Comparison of ENCODE assay signal across 25 cellular contexts in the genomic region with DNA sequence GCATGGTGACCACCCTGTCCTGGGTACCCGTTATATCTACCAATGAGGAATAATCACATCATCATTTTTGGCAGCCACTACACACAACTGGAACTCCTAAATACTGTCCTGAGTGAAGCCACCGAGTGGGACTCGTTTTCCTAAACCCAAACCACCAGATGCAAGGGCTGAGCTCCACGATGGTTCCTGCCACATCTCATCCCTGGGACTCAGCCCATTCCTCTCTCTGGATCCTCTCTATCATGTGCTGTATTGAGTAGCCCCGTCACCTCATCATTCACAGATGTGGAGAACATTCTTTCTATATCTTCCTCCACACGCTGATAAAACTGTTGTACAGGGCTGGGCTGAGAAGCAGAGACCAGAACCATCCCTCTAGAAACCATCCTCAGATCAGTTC.
"Had no signal": no experiment of that assay in that cellular context is flagged by ENCODE, and none has a peak within 500 bp of the region (broad histone marks: within the 10 kb centered on the region; RNA-seq: fewer than 3 reads in every experiment).

No MANE protein-coding gene starts in this region.

- H3K27ac ChIP-seq: body of pancreas, cardiac muscle cell, neutrophil, pancreas, psoas muscle, thyroid gland had no signal

- H3K9me3 ChIP-seq: body of pancreas, neutrophil, pancreas, psoas muscle, thyroid gland had no signal

- H3K4me3 ChIP-seq: body of pancreas, cardiac muscle cell, pancreas, psoas muscle, thyroid gland had no signal

- DNase-seq: activated CD4-positive, alpha-beta T cell treated with anti-CD3 and anti-CD28 coated beads for 1 hour; activated CD4-positive, alpha-beta T cell treated with anti-CD3 and anti-CD28 coated beads, Interleukin-2, amount 50 U/mL, for 1 hour; activated gamma-delta T cell; activated naive CD4-positive, alpha-beta T cell treated with anti-CD3 and anti-CD28 coated beads, Interleukin-2, amount 50 U/mL, for 16 hours; activated naive CD8-positive, alpha-beta T cell treated with anti-CD3 and anti-CD28 coated beads, Interleukin-2, amount 50 U/mL, for 24 hours; activated T-cell treated with anti-CD3 and anti-CD28 coated beads, Interleukin-2, amount 50 U/mL, for 72 hours; anterior cingulate cortex; body of pancreas; effector CD4-positive, alpha-beta T cell; erythroblast; glutamatergic neuron; hippocampal formation; pancreas; right cardiac atrium; stimulated activated CD4-positive, alpha-beta T cell treated with anti-CD3 and anti-CD28 coated beads, Interleukin-12 subunit alpha, Interleukin-12 subunit beta, amount 100 ng/mL, for 4 hours; stimulated activated CD4-positive, alpha-beta T cell treated with anti-CD3 and anti-CD28 coated beads, Interleukin-4, amount 100 ng/mL, for 4 hours; substantia nigra; T-helper 9 cell; thyroid gland had no signal

- H3K36me3 ChIP-seq: cardiac muscle cell, neutrophil, pancreas, thyroid gland had no signal

- ATAC-seq: activated naive CD8-positive, alpha-beta T cell treated with anti-CD3 and anti-CD28 coated beads, Interleukin-2, amount 50 U/mL, for 24 hours; activated T-cell treated with anti-CD3 and anti-CD28 coated beads, Interleukin-2, amount 50 U/mL, for 72 hours; natural killer cell treated with Interleukin-12 subunit alpha and Interleukin-12 subunit beta and Interleukin-15 and Interleukin-18, amount 100 ng/mL, for 72 hours; pancreas; psoas muscle; right cardiac atrium had no signal

- H3K4me1 ChIP-seq: body of pancreas, pancreas, psoas muscle, thyroid gland had no signal

- H3K4me3 Mint-ChIP-seq: activated naive CD8-positive, alpha-beta T cell treated with anti-CD3 and anti-CD28 coated beads, Interleukin-2, amount 50 U/mL, for 24 hours; activated T-cell treated with anti-CD3 and anti-CD28 coated beads, Interleukin-2, amount 50 U/mL, for 72 hours; dendritic cell treated with granulocyte-macrophage colony-stimulating factor and Interleukin-4, amounts not matched to agents 40 ng/mL and 50 ng/mL, for 4 days; natural killer cell treated with Interleukin-12 subunit alpha and Interleukin-12 subunit beta and Interleukin-15 and Interleukin-18, amount 100 ng/mL, for 72 hours; stimulated activated naive CD8-positive, alpha-beta T cell treated with anti-CD3 and anti-CD28 coated beads, Interleukin-15, Interleukin-2, amounts not matched to agents 100 ng/mL and 50 ng/mL, for 24 hours had no signal

- H3K27ac Mint-ChIP-seq: activated naive CD8-positive, alpha-beta T cell treated with anti-CD3 and anti-CD28 coated beads, Interleukin-2, amount 50 U/mL, for 24 hours; activated T-cell treated with anti-CD3 and anti-CD28 coated beads, Interleukin-2, amount 50 U/mL, for 72 hours; dendritic cell treated with granulocyte-macrophage colony-stimulating factor and Interleukin-4, amounts not matched to agents 40 ng/mL and 50 ng/mL, for 4 days; natural killer cell treated with Interleukin-12 subunit alpha and Interleukin-12 subunit beta and Interleukin-15 and Interleukin-18, amount 100 ng/mL, for 72 hours had no signal

- H3K36me3 Mint-ChIP-seq: natural killer cell treated with Interleukin-12 subunit alpha and Interleukin-12 subunit beta and Interleukin-15 and Interleukin-18, amount 100 ng/mL, for 72 hours had no signal

- H3K9me3 Mint-ChIP-seq: activated naive CD8-positive, alpha-beta T cell treated with anti-CD3 and anti-CD28 coated beads, Interleukin-2, amount 50 U/mL, for 24 hours; activated T-cell treated with anti-CD3 and anti-CD28 coated beads, Interleukin-2, amount 50 U/mL, for 72 hours; dendritic cell treated with granulocyte-macrophage colony-stimulating factor and Interleukin-4, amounts not matched to agents 40 ng/mL and 50 ng/mL, for 4 days; natural killer cell treated with Interleukin-12 subunit alpha and Interleukin-12 subunit beta and Interleukin-15 and Interleukin-18, amount 100 ng/mL, for 72 hours; stimulated activated naive CD8-positive, alpha-beta T cell treated with anti-CD3 and anti-CD28 coated beads, Interleukin-15, Interleukin-2, amounts not matched to agents 100 ng/mL and 50 ng/mL, for 24 hours had no signal

- H3K27me3 ChIP-seq: body of pancreas, cardiac muscle cell, pancreas, thyroid gland had no signal

- H3K27me3 Mint-ChIP-seq: activated naive CD8-positive, alpha-beta T cell treated with anti-CD3 and anti-CD28 coated beads, Interleukin-2, amount 50 U/mL, for 24 hours; natural killer cell treated with Interleukin-12 subunit alpha and Interleukin-12 subunit beta and Interleukin-15 and Interleukin-18, amount 100 ng/mL, for 72 hours had no signal
